In genomic region chr4:77308843-77309242, GRCh38 we compare ENCODE assay signal across 8 cellular contexts.
DNase-seq lines count a peak whose midpoint lies in the region; ATAC-seq and TF ChIP-seq lines count a peak whose summit lies in the region.

No MANE protein-coding gene starts in this region.

- no peaks in the 10 kb centered on the region for H3K9me3 ChIP-seq in thyroid gland
- no peaks in the 10 kb centered on the region for H3K9me3 ChIP-seq in aorta (ENCODE audit: control insufficient read depth, low read length)

- TF ChIP-seq CTCF in epithelial cell of proximal tubule (conservative IDR thresholded peaks at IDR 0.05; ENCODE audit: low read depth, low read length) (peak; percentile 56), thyroid gland (IDR thresholded peaks at IDR 0.05) (peak in 5 of 6 experiments; percentile 13 to 53 (median 44)), lower leg skin (IDR thresholded peaks at IDR 0.05) (no peak)

- WGBS in thyroid gland, 2 donors: 9 to 25% methylated on average over 1 of the region's 1 CpG
- 20 to 26% methylated on average over 1 of the region's 1 CpG for WGBS in lower leg skin, 2 donors
- 29 to 33% methylated on average over 1 of the region's 1 CpG for WGBS in aorta, 2 donors

- H3K4me3 ChIP-seq in epithelial cell of proximal tubule (ENCODE audit: low read depth, low read length): no peak overlapping the region
- H3K4me3 ChIP-seq in thyroid gland (replicated peaks in 1 of 3): no peak overlapping the region
- H3K4me3 ChIP-seq in lower leg skin (ENCODE audit: low read depth, poor library complexity, severe bottlenecking): no peak overlapping the region
- no peak overlapping the region for H3K4me3 ChIP-seq in aorta (ENCODE audit: low read length in 2 of 2)

- TF ChIP-seq POLR2A in thyroid gland (IDR thresholded peaks at IDR 0.05): no peak
- no peak for TF ChIP-seq POLR2A in lower leg skin (IDR thresholded peaks at IDR 0.05)

- intact Hi-C loops in thyroid gland (cut with DNase I): loop anchor here (5.0 kb wide), 1 partner anchor 67 kb away; no protein-coding TSS in a partner anchor
- intact Hi-C loops in lower leg skin (cut with DNase I; ENCODE audit: low total_unique reads): no loop called here
- intact Hi-C loops in aorta (cut with DNase I): no loop called here

- DNase-seq in COLO829 (ENCODE audit: low spot score) (peak; percentile 82), NOMO-1 treated with DMSO at 0.1 percent for 48 hours (lab: John Stamatoyannopoulos, UW; ENCODE audit: unreplicated experiment) (peak; percentile 15), epithelial cell of proximal tubule (ENCODE audit: low read depth) (no peak), thyroid gland (no peak), lower leg skin (ENCODE audit: low spot score in 2 of 2) (no peak), occipital lobe (lab: John Stamatoyannopoulos, UW) (no peak), aorta (no peak)

- H3K4me1 ChIP-seq in thyroid gland (peaks cover 10 to 29% of the 10 kb centered on the region in 2 donors), aorta (ENCODE audit: control insufficient read depth in 1 of 2, insufficient read depth in 2 of 2, low read length in 2 of 2) (peaks cover 0 to 2% of the 10 kb centered on the region in 2 donors)

- H3K27ac ChIP-seq in thyroid gland (no peak overlapping the region), aorta (ENCODE audit: low read depth in 1 of 2, low read length in 2 of 2) (no peak overlapping the region)

- peak; percentile 51 for ATAC-seq in GM21619 (IDR thresholded peaks at IDR 0.05; ENCODE audit: unreplicated experiment)
- no peak for ATAC-seq in aorta (ENCODE audit: low FRiP score)

- H3K27me3 ChIP-seq in thyroid gland (no peaks in the 10 kb centered on the region), aorta (ENCODE audit: control insufficient read depth in 1 of 2, insufficient read depth in 2 of 2, low read length in 1 of 2) (no peaks in the 10 kb centered on the region)

- H3K36me3 ChIP-seq in thyroid gland (no peaks in the 10 kb centered on the region), aorta (ENCODE audit: control insufficient read depth in 1 of 2, insufficient read depth in 2 of 2, low read length in 1 of 2) (no peaks in the 10 kb centered on the region)

Comparison
In these comparisons a context has a peak if more than half of its experiments do, and no peak if none do; other contexts are left out.
1. DNase-seq: peak in COLO829 (single experiment) and NOMO-1 treated with DMSO at 0.1 percent for 48 hours (single experiment); none in epithelial cell of proximal tubule (single experiment), thyroid gland (0 of 2), lower leg skin (0 of 2), occipital lobe (single experiment) and aorta (0 of 2).
2. CTCF ChIP-seq: peak in epithelial cell of proximal tubule (single experiment) and thyroid gland (5 of 6); none in lower leg skin (0 of 3).